8 cellular contexts compared by ENCODE assay signal in the genomic region with DNA sequence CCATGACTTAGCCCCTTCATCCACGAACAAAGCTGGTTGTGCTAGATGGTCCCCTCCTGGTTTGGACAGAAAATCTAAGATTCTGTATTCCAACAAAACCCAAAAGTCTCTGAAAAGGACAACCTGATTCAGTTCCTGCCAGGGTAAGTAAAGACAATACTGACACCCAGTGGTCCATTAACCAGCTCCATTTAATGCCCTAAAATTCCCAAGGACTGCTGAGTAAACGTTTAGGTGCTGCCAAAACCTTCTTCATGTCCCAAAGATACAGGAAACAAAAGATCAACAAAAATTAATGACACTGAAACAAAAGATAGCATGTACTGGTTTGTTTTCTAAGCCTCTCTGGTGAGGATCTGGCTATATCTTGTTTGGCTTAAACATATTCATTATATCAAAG. TPM values are rescaled to one million over a fixed set of nuclear protein-coding genes. Genes with fewer than 3 reads are reported as not detected.
DNase-seq lines count a peak whose midpoint lies in the region; ATAC-seq and TF ChIP-seq lines count a peak whose summit lies in the region.

No MANE protein-coding gene starts in this region.

- no peaks in the 10 kb centered on the region for H3K4me1 ChIP-seq in uterus

- peak; percentile 29 to 58 (median 50) for TF ChIP-seq CTCF in uterus (IDR thresholded peaks at IDR 0.05)

- H3K36me3 ChIP-seq in uterus = no peaks in the 10 kb centered on the region

- DNase-seq in Right ventricle myocardium inferior (ENCODE audit: missing footprints) = no peak
- DNase-seq in cardiac septum (ENCODE audit: low spot score) = no peak
- DNase-seq in SK-MEL-5 (ENCODE audit: low read depth, low spot score) = peak; percentile 77
- peak; percentile 63 for DNase-seq in iPS-NIHi11 (ENCODE audit: low spot score)
- no peak for DNase-seq in uterus
- DNase-seq in KG1 (lab: John Stamatoyannopoulos, UW) = no peak

- H3K27me3 ChIP-seq in uterus = no peaks in the 10 kb centered on the region

- intact Hi-C loops in Right ventricle myocardium inferior (cut with DNase I) = loop anchor here (5.0 to 10.0 kb wide), 2 partner anchors 497 to 1210 kb away; a partner anchor contains a TSS
- intact Hi-C loops in cardiac septum (cut with DNase I) = loop anchor here (10.0 kb wide), 1 partner anchor 1210 kb away; no protein-coding TSS in a partner anchor
- intact Hi-C loops in uterus (cut with DNase I; ENCODE audit: low total_unique reads) = no loop called here

- TF ChIP-seq POLR2A in uterus (IDR thresholded peaks at IDR 0.05) = no peak

- H3K27ac ChIP-seq in uterus = no peak overlapping the region

- H3K4me3 ChIP-seq in uterus = no peak overlapping the region

- in situ Hi-C loops in SK-MEL-5 (cut with HindIII; ENCODE audit: low pct_unique_long_range_greater_than_20kb, low sequenced_read_pairs) = no loop called here

- ATAC-seq in Right ventricle myocardium inferior (peak; percentile 70), HG03442 (IDR thresholded peaks at IDR 0.05; ENCODE audit: unreplicated experiment) (no peak), GM21529 (IDR thresholded peaks at IDR 0.05; ENCODE audit: unreplicated experiment) (no peak)

- H3K9me3 ChIP-seq in uterus = no peaks in the 10 kb centered on the region

RNA-seq across cellular contexts. Expression of a gene that starts 25.3 kb away (rescaled TPM):
- total RNA-seq in Right ventricle myocardium inferior = not detected
- total RNA-seq in cardiac septum = not detected
- total RNA-seq in SK-MEL-5 (2014; rRNA removed; shearing (Covaris generic)) = 0.08 and 0.11 TPM in 2 replicates
- polyA plus RNA-seq in SK-MEL-5 (2015; cell fraction: cytosol; rRNA removed) = not detected in 2 replicates
- polyA plus RNA-seq in SK-MEL-5 (2015; cell fraction: nucleus; rRNA removed) = not detected in 2 replicates
- total RNA-seq in uterus = under 1 TPM in 1 of 4 donors, not detected in 3; 0.46 TPM

Comparison
In these comparisons a context has a peak if more than half of its experiments do, and no peak if none do; other contexts are left out.
1. DNase-seq: peak in SK-MEL-5 (single experiment) and iPS-NIHi11 (single experiment); none in Right ventricle myocardium inferior (single experiment), cardiac septum (single experiment), uterus (0 of 2) and KG1 (single experiment).